In genomic region chr16:83137326-83137770, GRCh38 we compare ENCODE assay signal across 1 cellular context.
TF ChIP-seq lines count a peak whose summit lies in the region.

No MANE protein-coding gene starts in this region.

TF ChIP-seq in HepG2, 621 proteins besides CTCF, POLR2A, EP300 and RAD21 (continued from another document and continues in another):
- TF ChIP-seq, protein P1, sequence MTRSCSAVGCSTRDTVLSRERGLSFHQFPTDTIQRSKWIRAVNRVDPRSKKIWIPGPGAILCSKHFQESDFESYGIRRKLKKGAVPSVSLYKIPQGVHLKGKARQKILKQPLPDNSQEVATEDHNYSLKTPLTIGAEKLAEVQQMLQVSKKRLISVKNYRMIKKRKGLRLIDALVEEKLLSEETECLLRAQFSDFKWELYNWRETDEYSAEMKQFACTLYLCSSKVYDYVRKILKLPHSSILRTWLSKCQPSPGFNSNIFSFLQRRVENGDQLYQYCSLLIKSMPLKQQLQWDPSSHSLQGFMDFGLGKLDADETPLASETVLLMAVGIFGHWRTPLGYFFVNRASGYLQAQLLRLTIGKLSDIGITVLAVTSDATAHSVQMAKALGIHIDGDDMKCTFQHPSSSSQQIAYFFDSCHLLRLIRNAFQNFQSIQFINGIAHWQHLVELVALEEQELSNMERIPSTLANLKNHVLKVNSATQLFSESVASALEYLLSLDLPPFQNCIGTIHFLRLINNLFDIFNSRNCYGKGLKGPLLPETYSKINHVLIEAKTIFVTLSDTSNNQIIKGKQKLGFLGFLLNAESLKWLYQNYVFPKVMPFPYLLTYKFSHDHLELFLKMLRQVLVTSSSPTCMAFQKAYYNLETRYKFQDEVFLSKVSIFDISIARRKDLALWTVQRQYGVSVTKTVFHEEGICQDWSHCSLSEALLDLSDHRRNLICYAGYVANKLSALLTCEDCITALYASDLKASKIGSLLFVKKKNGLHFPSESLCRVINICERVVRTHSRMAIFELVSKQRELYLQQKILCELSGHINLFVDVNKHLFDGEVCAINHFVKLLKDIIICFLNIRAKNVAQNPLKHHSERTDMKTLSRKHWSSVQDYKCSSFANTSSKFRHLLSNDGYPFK (CRISPR knock-in tag; IDR thresholded peaks at IDR 0.05; ENCODE audit: borderline replicate concordance) = 0 out of 2 replicates have a peak, but pooled peaks have one; percentile 7
- TF ChIP-seq ZNF646 (CRISPR knock-in tag; IDR thresholded peaks at IDR 0.05) = no peak
- TF ChIP-seq KAT8 (CRISPR knock-in tag; IDR thresholded peaks at IDR 0.05) = peak; percentile 28; the same call in 1 of the 2 replicates
- TF ChIP-seq ZNF296 (CRISPR knock-in tag; conservative IDR thresholded peaks at IDR 0.05) = no peak
- peak; percentile 44; the same call in 1 of the 2 replicates for TF ChIP-seq MAX (IDR thresholded peaks at IDR 0.05)
- no peak for TF ChIP-seq THYN1 (CRISPR knock-in tag; IDR thresholded peaks at IDR 0.05; ENCODE audit: borderline replicate concordance, low read depth)
- peak; percentile 52; the same call in 1 of the 2 replicates for TF ChIP-seq FOSL1 (CRISPR knock-in tag; IDR thresholded peaks at IDR 0.05; ENCODE audit: borderline replicate concordance)
- TF ChIP-seq, protein P2, sequence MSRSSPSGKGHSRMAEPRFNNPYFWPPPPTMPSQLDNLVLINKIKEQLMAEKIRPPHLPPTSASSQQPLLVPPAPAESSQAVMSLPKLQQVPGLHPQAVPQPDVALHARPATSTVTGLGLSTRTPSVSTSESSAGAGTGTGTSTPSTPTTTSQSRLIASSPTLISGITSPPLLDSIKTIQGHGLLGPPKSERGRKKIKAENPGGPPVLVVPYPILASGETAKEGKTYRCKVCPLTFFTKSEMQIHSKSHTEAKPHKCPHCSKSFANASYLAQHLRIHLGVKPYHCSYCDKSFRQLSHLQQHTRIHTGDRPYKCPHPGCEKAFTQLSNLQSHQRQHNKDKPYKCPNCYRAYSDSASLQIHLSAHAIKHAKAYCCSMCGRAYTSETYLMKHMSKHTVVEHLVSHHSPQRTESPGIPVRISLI (CRISPR knock-in tag; IDR thresholded peaks at IDR 0.05; ENCODE audit: borderline replicate concordance) = 0 out of 2 replicates have a peak, but pooled peaks have one; percentile 37
- peak; percentile 43; the same call in 1 of the 2 replicates for TF ChIP-seq AHDC1 (CRISPR knock-in tag; IDR thresholded peaks at IDR 0.05; ENCODE audit: borderline replicate concordance)
- peak; percentile 61; the same call in 1 of the 2 replicates for TF ChIP-seq ELF3 (CRISPR knock-in tag; IDR thresholded peaks at IDR 0.05)
- TF ChIP-seq, protein P3, sequence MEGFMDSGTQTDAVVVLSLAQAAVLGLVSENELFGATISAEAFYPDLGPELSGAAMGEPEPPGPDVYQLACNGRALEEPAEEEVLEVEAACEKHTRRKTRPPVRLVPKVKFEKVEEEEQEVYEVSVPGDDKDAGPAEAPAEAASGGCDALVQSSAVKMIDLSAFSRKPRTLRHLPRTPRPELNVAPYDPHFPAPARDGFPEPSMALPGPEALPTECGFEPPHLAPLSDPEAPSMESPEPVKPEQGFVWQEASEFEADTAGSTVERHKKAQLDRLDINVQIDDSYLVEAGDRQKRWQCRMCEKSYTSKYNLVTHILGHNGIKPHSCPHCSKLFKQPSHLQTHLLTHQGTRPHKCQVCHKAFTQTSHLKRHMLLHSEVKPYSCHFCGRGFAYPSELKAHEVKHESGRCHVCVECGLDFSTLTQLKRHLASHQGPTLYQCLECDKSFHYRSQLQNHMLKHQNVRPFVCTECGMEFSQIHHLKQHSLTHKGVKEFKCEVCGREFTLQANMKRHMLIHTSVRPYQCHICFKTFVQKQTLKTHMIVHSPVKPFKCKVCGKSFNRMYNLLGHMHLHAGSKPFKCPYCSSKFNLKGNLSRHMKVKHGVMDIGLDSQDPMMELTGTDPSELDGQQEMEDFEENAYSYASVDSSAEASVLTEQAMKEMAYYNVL (CRISPR knock-in tag; IDR thresholded peaks at IDR 0.05; ENCODE audit: borderline replicate concordance) = peak; percentile 52; the same call in 1 of the 2 replicates
- TF ChIP-seq NFATC3 (CRISPR knock-in tag; IDR thresholded peaks at IDR 0.05) = no peak
- peak; percentile 59; the same call in 1 of the 2 replicates for TF ChIP-seq ZNF614 (CRISPR knock-in tag; IDR thresholded peaks at IDR 0.05; ENCODE audit: borderline replicate concordance)
- peak; percentile 39; the same call in 1 of the 2 replicates for TF ChIP-seq RXRA (CRISPR knock-in tag; IDR thresholded peaks at IDR 0.05)
- TF ChIP-seq, protein P4, sequence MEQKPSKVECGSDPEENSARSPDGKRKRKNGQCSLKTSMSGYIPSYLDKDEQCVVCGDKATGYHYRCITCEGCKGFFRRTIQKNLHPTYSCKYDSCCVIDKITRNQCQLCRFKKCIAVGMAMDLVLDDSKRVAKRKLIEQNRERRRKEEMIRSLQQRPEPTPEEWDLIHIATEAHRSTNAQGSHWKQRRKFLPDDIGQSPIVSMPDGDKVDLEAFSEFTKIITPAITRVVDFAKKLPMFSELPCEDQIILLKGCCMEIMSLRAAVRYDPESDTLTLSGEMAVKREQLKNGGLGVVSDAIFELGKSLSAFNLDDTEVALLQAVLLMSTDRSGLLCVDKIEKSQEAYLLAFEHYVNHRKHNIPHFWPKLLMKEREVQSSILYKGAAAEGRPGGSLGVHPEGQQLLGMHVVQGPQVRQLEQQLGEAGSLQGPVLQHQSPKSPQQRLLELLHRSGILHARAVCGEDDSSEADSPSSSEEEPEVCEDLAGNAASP (CRISPR knock-in tag; IDR thresholded peaks at IDR 0.05; ENCODE audit: borderline replicate concordance) = peak; percentile 46; the same call in 1 of the 2 replicates
- peak; percentile 34; the same call in 1 of the 2 replicates for TF ChIP-seq FOXK1 (CRISPR knock-in tag; IDR thresholded peaks at IDR 0.05; ENCODE audit: borderline replicate concordance, low read depth)
- TF ChIP-seq YEATS4 (CRISPR knock-in tag; IDR thresholded peaks at IDR 0.05; ENCODE audit: borderline replicate concordance) = 0 out of 2 replicates have a peak, but pooled peaks have one; percentile 19
- no peak for TF ChIP-seq MTA1 (CRISPR knock-in tag; IDR thresholded peaks at IDR 0.05; ENCODE audit: borderline replicate concordance)
- peak; percentile 75 for TF ChIP-seq FOXA3 (CRISPR knock-in tag; IDR thresholded peaks at IDR 0.05)
- TF ChIP-seq RXRB (CRISPR knock-in tag; IDR thresholded peaks at IDR 0.05; ENCODE audit: borderline replicate concordance) = peak; percentile 56; the same call in 1 of the 2 replicates
- no peak for TF ChIP-seq ZNF275 (CRISPR knock-in tag; IDR thresholded peaks at IDR 0.05; ENCODE audit: borderline replicate concordance)
- 0 out of 2 replicates have a peak, but pooled peaks have one; percentile 35 for TF ChIP-seq ZSCAN21 (CRISPR knock-in tag; IDR thresholded peaks at IDR 0.05; ENCODE audit: borderline replicate concordance)
- peak; percentile 32; the same call in 1 of the 2 replicates for TF ChIP-seq ZFX (CRISPR knock-in tag; IDR thresholded peaks at IDR 0.05; ENCODE audit: low read depth)
- no peak for TF ChIP-seq ATF7 (IDR thresholded peaks at IDR 0.05)
- TF ChIP-seq ATF7 (CRISPR knock-in tag; IDR thresholded peaks at IDR 0.05) = no peak
- TF ChIP-seq FOSL2 (CRISPR knock-in tag; IDR thresholded peaks at IDR 0.05) = peak; percentile 96
- peak; percentile 64 for TF ChIP-seq SAP130 (CRISPR knock-in tag; IDR thresholded peaks at IDR 0.05; ENCODE audit: low read depth)
- TF ChIP-seq GATAD2A (CRISPR knock-in tag; IDR thresholded peaks at IDR 0.05) = peak; percentile 68
- peak; percentile 53; the same call in 1 of the 2 replicates for TF ChIP-seq ETV5 (CRISPR knock-in tag; IDR thresholded peaks at IDR 0.05; ENCODE audit: borderline replicate concordance)
- TF ChIP-seq ARID2 (CRISPR knock-in tag; IDR thresholded peaks at IDR 0.05; ENCODE audit: borderline replicate concordance) = 0 out of 2 replicates have a peak, but pooled peaks have one; percentile 53
- peak; percentile 92 for TF ChIP-seq JUNB (CRISPR knock-in tag; IDR thresholded peaks at IDR 0.05; ENCODE audit: borderline replicate concordance)
- TF ChIP-seq NR2F2 (IDR thresholded peaks at IDR 0.05; ENCODE audit: borderline replicate concordance, low read depth) = 0 out of 2 replicates have a peak, but pooled peaks have one; percentile 28
- no peak for TF ChIP-seq SOX13 (IDR thresholded peaks at IDR 0.05)
- TF ChIP-seq SOX13 (CRISPR knock-in tag; conservative IDR thresholded peaks at IDR 0.05 in 1 of 2, IDR thresholded peaks at IDR 0.05 in 1 of 2) = peak in 1 of 2 experiments; percentile 70; a peak in 2 of 4 replicates
- TF ChIP-seq MAFF (IDR thresholded peaks at IDR 0.05; ENCODE audit: low read depth, low read length) = peak; percentile 49
- peak; percentile 36; the same call in 1 of the 2 replicates for TF ChIP-seq KDM6A (CRISPR knock-in tag; IDR thresholded peaks at IDR 0.05; ENCODE audit: low read depth)
- TF ChIP-seq ZNF557 (CRISPR knock-in tag; IDR thresholded peaks at IDR 0.05) = no peak
